ENCODE assay signal across 10 cellular contexts in the genomic region with DNA sequence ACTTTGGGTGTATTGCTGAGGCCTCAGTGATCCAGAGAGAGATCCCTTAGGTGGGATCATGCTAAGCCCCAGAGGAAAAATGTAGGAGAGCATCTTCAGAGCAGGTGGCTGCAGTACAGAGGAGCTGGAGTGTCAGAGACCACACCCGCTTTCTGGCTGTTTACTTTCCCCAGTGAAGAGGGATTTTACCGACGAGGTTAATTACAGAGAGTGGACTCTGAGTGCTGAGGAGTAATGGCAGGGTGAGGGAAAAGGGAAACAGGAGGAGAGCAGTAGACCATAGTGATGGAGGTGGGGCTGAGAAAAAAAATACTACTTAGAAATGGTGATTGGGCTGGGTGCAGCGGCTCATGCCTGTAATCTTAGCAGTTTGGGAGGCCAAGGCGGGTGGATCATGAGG. TPM values are rescaled to one million over a fixed set of nuclear protein-coding genes. Genes with fewer than 3 reads are reported as not detected.
A peak's percentile ranks its signal among the peaks of the same experiment; 100 is the strongest.
DNase-seq lines count a peak whose midpoint lies in the region; ATAC-seq, FAIRE-seq and TF ChIP-seq lines count a peak whose summit lies in the region.
"Had no signal": no experiment of that assay in that cellular context is flagged by ENCODE, and none has a peak within 500 bp of the region (broad histone marks: within the 10 kb centered on the region; RNA-seq: fewer than 3 reads in every experiment).

No MANE protein-coding gene starts in this region.

- ATAC-seq in mucosa of descending colon, result peak; percentile 32
- ATAC-seq: right cardiac atrium had no signal

- H3K9me3 ChIP-seq in OCI-LY3 (ENCODE audit: insufficient read depth, low read length) (no peaks in the 10 kb centered on the region), mucosa of descending colon (no peaks in the 10 kb centered on the region)
- H3K9me3 ChIP-seq: vagina had no signal

- H2AFZ ChIP-seq in OCI-LY3 (ENCODE audit: low read depth, low read length), result no peak overlapping the region

- H3K79me2 ChIP-seq in OCI-LY3 (ENCODE audit: low read length), result peaks cover 10% of the 10 kb centered on the region

- H3K4me2 ChIP-seq in OCI-LY3 (ENCODE audit: low read length), result peak overlapping the region; percentile 67

- H3K4me1 ChIP-seq in OCI-LY3 (ENCODE audit: low read length), result peaks cover 39% of the 10 kb centered on the region
- H3K4me1 ChIP-seq in mucosa of descending colon (ENCODE audit: low read depth), result no peaks in the 10 kb centered on the region

- H3K36me3 ChIP-seq in OCI-LY3 (replicated peaks; ENCODE audit: low read depth, low read length) (peaks cover 3% of the 10 kb centered on the region), mucosa of descending colon (ENCODE audit: low read depth) (no peaks in the 10 kb centered on the region)
- H3K36me3 ChIP-seq: vagina had no signal

- peak overlapping the region; percentile 81 for H3K27ac ChIP-seq in OCI-LY3 (ENCODE audit: low read length)
- H3K27ac ChIP-seq: vagina had no signal

- H3K4me3 ChIP-seq in OCI-LY3 (ENCODE audit: low read length), result peak overlapping the region; percentile 51
- no peak overlapping the region for H3K4me3 ChIP-seq in mucosa of descending colon
- H3K4me3 ChIP-seq: vagina had no signal

- no peak for FAIRE-seq in RCC 7860 (lab: Jason Lieb, UNC)

- no peak for TF ChIP-seq CTCF in OCI-LY3 (IDR thresholded peaks at IDR 0.05; ENCODE audit: low read depth, low read length)
- TF ChIP-seq CTCF in mucosa of descending colon (IDR thresholded peaks at IDR 0.05), result no peak

- H3K9ac ChIP-seq in OCI-LY3 (ENCODE audit: low read length), result peak overlapping the region; percentile 41; the same call in 1 of the 2 replicates

- no peaks in the 10 kb centered on the region for H4K20me1 ChIP-seq in OCI-LY3 (ENCODE audit: insufficient read depth, low read length)

- H3K27me3 ChIP-seq in OCI-LY3 (ENCODE audit: low read depth, low read length), result no peaks in the 10 kb centered on the region
- H3K27me3 ChIP-seq: vagina had no signal

- intact Hi-C loops in mucosa of descending colon (cut with DNase I, micrococcal nuclease), result no loop called here

- DNase-seq in DMS79 (lab: John Stamatoyannopoulos, UW), result peak; percentile 74
- peak; percentile 92 for DNase-seq in NCI-H1105 treated with DMSO at 0.1 percent for 48 hours (lab: John Stamatoyannopoulos, UW)
- no peak for DNase-seq in mucosa of descending colon
- DNase-seq in RPMI8226, result no peak
- no peak for DNase-seq in RCC 7860 (ENCODE audit: low spot score)
- no peak for DNase-seq in germinal center (ENCODE audit: low spot score)
- DNase-seq: right cardiac atrium, SW 1271 had no signal

RNA-seq across cellular contexts. Expression of a gene that starts 43.3 kb away (rescaled TPM):
- 10 to 100 TPM; 41.2 to 81.5 (median 71.4) TPM for total RNA-seq in mucosa of descending colon

Comparison
In these comparisons a context has a peak if more than half of its experiments do, and no peak if none do; other contexts are left out.
1. DNase-seq: peak in DMS79 (single experiment) and NCI-H1105 treated with DMSO at 0.1 percent for 48 hours (single experiment); none in mucosa of descending colon (0 of 3), RPMI8226 (single experiment), RCC 7860 (single experiment) and germinal center (single experiment).